Comparison of ENCODE assay signal across 22 cellular contexts in genomic region chr3:48001991-48002390, GRCh38.
"Had no signal": no experiment of that assay in that cellular context is flagged by ENCODE, and none has a peak within 500 bp of the region (broad histone marks: within the 10 kb centered on the region; RNA-seq: fewer than 3 reads in every experiment).

No MANE protein-coding gene starts in this region.

- H3K27ac ChIP-seq: coronary artery, foreskin keratinocyte, heart left ventricle, neural progenitor cell, ovary, tibial nerve had no signal

- H3K9me3 ChIP-seq: heart left ventricle, ovary, tibial nerve had no signal

- DNase-seq: effector CD4-positive, alpha-beta T cell; endodermal cell; erythroblast; foreskin keratinocyte; heart left ventricle; hippocampal formation; left colon; left ventricle myocardium superior; mesenchymal stem cell; midbrain; nucleus accumbens; ovary; right cardiac atrium; small intestine; stimulated activated CD4-positive, alpha-beta T cell treated with anti-CD3 and anti-CD28 coated beads, Interleukin-12 subunit alpha, Interleukin-12 subunit beta, amount 100 ng/mL, for 4 hours; stimulated activated naive CD4-positive, alpha-beta T cell treated with Interleukin-2 at 50 U/mL for 16 hours had no signal

- H3K27me3 ChIP-seq: foreskin keratinocyte, heart left ventricle, neural progenitor cell, ovary, tibial nerve had no signal

- H3K4me3 ChIP-seq: coronary artery, heart left ventricle, lung, neural progenitor cell, ovary, tibial nerve had no signal

- ATAC-seq: foreskin keratinocyte, heart left ventricle, left colon, left ventricle myocardium superior, right cardiac atrium had no signal

- H3K4me3 Mint-ChIP-seq: endodermal cell; natural killer cell treated with Interleukin-12 subunit alpha and Interleukin-12 subunit beta and Interleukin-15 and Interleukin-18, amount 100 ng/mL, for 72 hours; neural progenitor cell had no signal

- H3K36me3 ChIP-seq: neural progenitor cell, ovary, tibial nerve had no signal

- H3K9ac ChIP-seq: neural progenitor cell had no signal

- H3K27me3 Mint-ChIP-seq: natural killer cell treated with Interleukin-12 subunit alpha and Interleukin-12 subunit beta and Interleukin-15 and Interleukin-18, amount 100 ng/mL, for 72 hours had no signal

- H2AFZ ChIP-seq: neural progenitor cell had no signal

- H3K9me3 Mint-ChIP-seq: endodermal cell; natural killer cell treated with Interleukin-12 subunit alpha and Interleukin-12 subunit beta and Interleukin-15 and Interleukin-18, amount 100 ng/mL, for 72 hours had no signal

- H3K27ac Mint-ChIP-seq: endodermal cell; natural killer cell treated with Interleukin-12 subunit alpha and Interleukin-12 subunit beta and Interleukin-15 and Interleukin-18, amount 100 ng/mL, for 72 hours; neural progenitor cell had no signal

- FAIRE-seq: endothelial cell of umbilical vein, small intestine had no signal

- H3K4me1 Mint-ChIP-seq: neural progenitor cell had no signal

- H3K4me1 ChIP-seq: foreskin keratinocyte had no signal

- H3K4me2 ChIP-seq: neural progenitor cell had no signal
